Comparison of ENCODE assay signal across 1 cellular context in the genomic region with DNA sequence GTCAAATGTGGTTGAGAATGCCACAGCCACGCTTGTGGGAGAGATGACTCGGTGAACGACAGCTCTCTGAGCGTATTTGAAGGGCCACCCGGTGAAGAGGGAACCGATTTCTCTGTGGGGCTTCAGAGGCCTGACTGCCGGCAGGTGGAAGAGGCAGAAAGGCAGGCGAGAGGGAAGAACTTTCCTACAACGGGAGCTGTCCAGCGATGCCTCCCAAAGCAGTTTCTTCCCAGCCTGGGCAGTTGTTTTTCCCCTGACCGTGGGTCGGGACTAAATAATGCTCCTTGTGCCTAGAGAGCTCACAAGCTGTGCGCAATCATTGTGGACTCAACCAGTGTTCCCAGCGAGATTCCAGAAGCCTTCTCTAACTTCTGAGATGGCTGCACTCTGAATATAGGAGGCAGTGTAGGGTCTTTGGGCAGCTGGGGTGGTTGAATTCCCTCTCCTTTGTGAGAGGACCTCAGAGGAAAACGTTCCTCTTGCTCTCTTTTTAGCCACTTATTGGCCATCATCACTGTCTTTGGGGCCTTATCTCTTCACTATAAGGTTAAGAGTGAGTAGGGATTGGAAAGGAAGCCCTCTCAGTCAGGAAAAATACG.
TF ChIP-seq lines count a peak whose summit lies in the region.

No MANE protein-coding gene starts in this region.

TF ChIP-seq in Ishikawa, 13 proteins besides CTCF, POLR2A, EP300 and RAD21 (continued from another document):
- TF ChIP-seq, protein P1, sequence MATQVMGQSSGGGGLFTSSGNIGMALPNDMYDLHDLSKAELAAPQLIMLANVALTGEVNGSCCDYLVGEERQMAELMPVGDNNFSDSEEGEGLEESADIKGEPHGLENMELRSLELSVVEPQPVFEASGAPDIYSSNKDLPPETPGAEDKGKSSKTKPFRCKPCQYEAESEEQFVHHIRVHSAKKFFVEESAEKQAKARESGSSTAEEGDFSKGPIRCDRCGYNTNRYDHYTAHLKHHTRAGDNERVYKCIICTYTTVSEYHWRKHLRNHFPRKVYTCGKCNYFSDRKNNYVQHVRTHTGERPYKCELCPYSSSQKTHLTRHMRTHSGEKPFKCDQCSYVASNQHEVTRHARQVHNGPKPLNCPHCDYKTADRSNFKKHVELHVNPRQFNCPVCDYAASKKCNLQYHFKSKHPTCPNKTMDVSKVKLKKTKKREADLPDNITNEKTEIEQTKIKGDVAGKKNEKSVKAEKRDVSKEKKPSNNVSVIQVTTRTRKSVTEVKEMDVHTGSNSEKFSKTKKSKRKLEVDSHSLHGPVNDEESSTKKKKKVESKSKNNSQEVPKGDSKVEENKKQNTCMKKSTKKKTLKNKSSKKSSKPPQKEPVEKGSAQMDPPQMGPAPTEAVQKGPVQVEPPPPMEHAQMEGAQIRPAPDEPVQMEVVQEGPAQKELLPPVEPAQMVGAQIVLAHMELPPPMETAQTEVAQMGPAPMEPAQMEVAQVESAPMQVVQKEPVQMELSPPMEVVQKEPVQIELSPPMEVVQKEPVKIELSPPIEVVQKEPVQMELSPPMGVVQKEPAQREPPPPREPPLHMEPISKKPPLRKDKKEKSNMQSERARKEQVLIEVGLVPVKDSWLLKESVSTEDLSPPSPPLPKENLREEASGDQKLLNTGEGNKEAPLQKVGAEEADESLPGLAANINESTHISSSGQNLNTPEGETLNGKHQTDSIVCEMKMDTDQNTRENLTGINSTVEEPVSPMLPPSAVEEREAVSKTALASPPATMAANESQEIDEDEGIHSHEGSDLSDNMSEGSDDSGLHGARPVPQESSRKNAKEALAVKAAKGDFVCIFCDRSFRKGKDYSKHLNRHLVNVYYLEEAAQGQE (IDR thresholded peaks at IDR 0.05; ENCODE audit: low read depth) = peak; percentile 85
TF ChIP-seq in Ishikawa: peak in this region for 1.
